Comparison of ENCODE assay signal across 1 cellular context in the genomic region with DNA sequence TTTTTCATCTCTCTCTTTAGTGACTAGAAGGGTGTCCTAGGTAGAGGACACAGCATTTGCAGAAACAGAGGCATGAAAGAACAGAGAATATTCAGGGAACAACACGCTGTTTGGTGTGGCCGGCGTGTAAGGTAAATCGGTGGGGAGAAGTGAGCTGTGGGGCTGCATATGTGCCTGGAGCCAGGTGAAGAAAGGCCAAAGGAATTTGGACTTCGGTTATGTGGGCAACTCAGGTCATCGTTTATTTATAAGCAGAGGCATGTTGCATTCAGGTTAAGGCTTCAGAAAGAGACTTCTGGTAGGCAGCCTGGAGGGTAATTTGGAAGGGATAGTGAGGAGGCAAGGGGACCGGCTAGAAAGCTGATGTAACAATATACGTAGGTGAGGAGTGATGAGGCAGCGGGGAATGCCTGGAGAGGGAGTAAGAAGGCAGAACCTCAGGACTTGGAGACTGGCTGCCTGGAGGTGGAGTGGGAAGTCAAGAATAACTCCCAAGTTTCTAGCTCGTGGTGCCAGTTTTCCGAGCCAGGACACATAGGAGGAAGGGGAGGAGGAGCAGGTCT.
TF ChIP-seq lines count a peak whose summit lies in the region.

No MANE protein-coding gene starts in this region.

TF ChIP-seq in K562, 482 proteins besides CTCF, POLR2A, EP300 and RAD21 (continued from another document):
- TF ChIP-seq MLX (CRISPR knock-in tag; conservative IDR thresholded peaks at IDR 0.05): no peak
- TF ChIP-seq MEIS2 (IDR thresholded peaks at IDR 0.05; ENCODE audit: partially characterized antibody): peak; percentile 26
